20 cellular contexts compared by ENCODE assay signal in genomic region chr5:158951951-158952545, GRCh38.
DNase-seq lines count a peak whose midpoint lies in the region; ATAC-seq and TF ChIP-seq lines count a peak whose summit lies in the region.
"Had no signal": no experiment of that assay in that cellular context is flagged by ENCODE, and none has a peak within 500 bp of the region (broad histone marks: within the 10 kb centered on the region; RNA-seq: fewer than 3 reads in every experiment).

No MANE protein-coding gene starts in this region.

- peak overlapping the region; percentile 75 for H2AFZ ChIP-seq in smooth muscle cell (ENCODE audit: low read depth)

- H4K20me1 ChIP-seq in smooth muscle cell (ENCODE audit: low read depth) = no peaks in the 10 kb centered on the region

- ATAC-seq in GM19023 (IDR thresholded peaks at IDR 0.05; ENCODE audit: unreplicated experiment) = no peak
- ATAC-seq: activated CD8-positive, alpha-beta T cell treated with anti-CD3 and anti-CD28 coated beads for 36 hours; HCT116; T-cell had no signal

- TF ChIP-seq CTCF in smooth muscle cell (IDR thresholded peaks at IDR 0.05; ENCODE audit: borderline replicate concordance, insufficient read depth, poor library complexity, severe bottlenecking) = no peak

- no peaks in the 10 kb centered on the region for H3K27me3 ChIP-seq in ectodermal cell (ENCODE audit: control insufficient read depth, insufficient read depth, low read length, poor library complexity, severe bottlenecking)
- no peaks in the 10 kb centered on the region for H3K27me3 ChIP-seq in smooth muscle cell (ENCODE audit: low read depth)
- H3K27me3 ChIP-seq: tibial artery had no signal

- H3K4me2 ChIP-seq in smooth muscle cell = peak overlapping the region; percentile 25
- H3K4me2 ChIP-seq: KMS-11 had no signal

- H3K9me3 ChIP-seq in ectodermal cell (ENCODE audit: control insufficient read depth, low read length) (no peaks in the 10 kb centered on the region), smooth muscle cell (replicated peaks; ENCODE audit: low read depth) (no peaks in the 10 kb centered on the region)
- H3K9me3 ChIP-seq: tibial artery had no signal

- no peaks in the 10 kb centered on the region for H3K36me3 ChIP-seq in ectodermal cell (ENCODE audit: control insufficient read depth, insufficient read depth, low read length)
- no peaks in the 10 kb centered on the region for H3K36me3 ChIP-seq in smooth muscle cell (ENCODE audit: low read depth)
- H3K36me3 ChIP-seq: tibial artery had no signal

- peak; percentile 25 for DNase-seq in NCI-H1092 treated with DMSO at 0.1 percent for 48 hours (lab: John Stamatoyannopoulos, UW)
- no peak for DNase-seq in NCI-H1092 (lab: John Stamatoyannopoulos, UW)
- DNase-seq in NCI-H187 treated with DMSO at 0.1 percent for 48 hours (lab: John Stamatoyannopoulos, UW) = peak; percentile 27
- DNase-seq in smooth muscle cell (lab: John Stamatoyannopoulos, UW; ENCODE audit: unreplicated experiment) = no peak
- DNase-seq in DMS153 treated with DMSO at 0.1 percent for 48 hours (lab: John Stamatoyannopoulos, UW; ENCODE audit: unreplicated experiment) = no peak
- DNase-seq in activated CD4-positive, CD25-positive, alpha-beta regulatory T cell treated with anti-CD3 and anti-CD28 coated beads, Interleukin-2, amount 50 U/mL, for 72 hours = no peak
- DNase-seq: 8988T; activated CD8-positive, alpha-beta T cell treated with anti-CD3 and anti-CD28 coated beads for 36 hours; activated naive CD4-positive, alpha-beta T cell treated with anti-CD3 and anti-CD28 coated beads for 36 hours; activated T-cell treated with anti-CD3 and anti-CD28 coated beads, Interleukin-2, amount 50 U/mL, for 24 hours; aorta; kidney; Right ventricle myocardium superior; stimulated activated naive CD4-positive, alpha-beta T cell; T-cell; tibial artery had no signal

- H3F3A ChIP-seq in smooth muscle cell (ENCODE audit: low read depth) = no peaks in the 10 kb centered on the region

- H3K27ac ChIP-seq in ectodermal cell (ENCODE audit: insufficient read depth, low read depth, low read length, poor library complexity, severe bottlenecking) = peak overlapping the region; percentile 52
- no peak overlapping the region for H3K27ac ChIP-seq in smooth muscle cell (ENCODE audit: low read depth)
- H3K27ac ChIP-seq: KMS-11, tibial artery had no signal

- no peaks in the 10 kb centered on the region for H3K79me2 ChIP-seq in smooth muscle cell (ENCODE audit: low read depth)

- no peak overlapping the region for H3K4me3 ChIP-seq in ectodermal cell (ENCODE audit: insufficient read depth, low read depth, low read length)
- H3K4me3 ChIP-seq in smooth muscle cell = no peak overlapping the region
- H3K4me3 ChIP-seq: tibial artery had no signal

- H3K9ac ChIP-seq in smooth muscle cell (ENCODE audit: low read depth) = no peak overlapping the region
- H3K9ac ChIP-seq: KMS-11 had no signal

- WGBS in ectodermal cell, 2 experiments = 1 to 3% methylated on average over 5 to 9 of the region's 9 CpGs
- WGBS in smooth muscle cell (ENCODE audit: low lambda C conversion rate) = 20% methylated on average over 9 of the region's 9 CpGs

- H3K4me1 ChIP-seq in ectodermal cell (ENCODE audit: control insufficient read depth, insufficient read depth, low read length) (peaks cover 22% of the 10 kb centered on the region), smooth muscle cell (ENCODE audit: low read depth) (peaks cover 17% of the 10 kb centered on the region)

Comparison
In these comparisons a context has a peak if more than half of its experiments do, and no peak if none do; other contexts are left out.
1. DNase-seq: peak in NCI-H1092 treated with DMSO at 0.1 percent for 48 hours (single experiment) and NCI-H187 treated with DMSO at 0.1 percent for 48 hours (single experiment); none in NCI-H1092 (single experiment), smooth muscle cell (single experiment), DMS153 treated with DMSO at 0.1 percent for 48 hours (single experiment) and activated CD4-positive, CD25-positive, alpha-beta regulatory T cell treated with anti-CD3 and anti-CD28 coated beads, Interleukin-2, amount 50 U/mL, for 72 hours (single experiment).